ENCODE assay signal across 1 cellular context in genomic region chr5:159017787-159018186, GRCh38.
TF ChIP-seq lines count a peak whose summit lies in the region.

No MANE protein-coding gene starts in this region.

TF ChIP-seq in GM12878, 131 proteins besides CTCF, POLR2A, EP300 and RAD21 (continued from another document):
- no peak for TF ChIP-seq BCL3 (IDR thresholded peaks at IDR 0.05; ENCODE audit: borderline replicate concordance, insufficient read depth, low read depth, low read length, poor library complexity, severe bottlenecking)
- no peak for TF ChIP-seq ZZZ3 (IDR thresholded peaks at IDR 0.05; ENCODE audit: control insufficient read depth, insufficient read length, low read depth)
- no peak for TF ChIP-seq RELA (IDR thresholded peaks at IDR 0.05; ENCODE audit: borderline replicate concordance, partially characterized antibody)
- no peak for TF ChIP-seq PAX8 (IDR thresholded peaks at IDR 0.05)
- TF ChIP-seq CHD4 (IDR thresholded peaks at IDR 0.05): no peak
- no peak for TF ChIP-seq CREB1 (IDR thresholded peaks at IDR 0.05; ENCODE audit: low read depth)
- TF ChIP-seq NBN (IDR thresholded peaks at IDR 0.05): peak; percentile 68; the same call in 1 of the 2 replicates
- TF ChIP-seq RAD51 (IDR thresholded peaks at IDR 0.05): no peak
- no peak for TF ChIP-seq BHLHE40 (IDR thresholded peaks at IDR 0.05; ENCODE audit: borderline replicate concordance in 1 of 2, low read depth in 2 of 2, low read length in 1 of 2)
- TF ChIP-seq TARDBP (IDR thresholded peaks at IDR 0.05; ENCODE audit: borderline replicate concordance): no peak
- TF ChIP-seq, protein P1, sequence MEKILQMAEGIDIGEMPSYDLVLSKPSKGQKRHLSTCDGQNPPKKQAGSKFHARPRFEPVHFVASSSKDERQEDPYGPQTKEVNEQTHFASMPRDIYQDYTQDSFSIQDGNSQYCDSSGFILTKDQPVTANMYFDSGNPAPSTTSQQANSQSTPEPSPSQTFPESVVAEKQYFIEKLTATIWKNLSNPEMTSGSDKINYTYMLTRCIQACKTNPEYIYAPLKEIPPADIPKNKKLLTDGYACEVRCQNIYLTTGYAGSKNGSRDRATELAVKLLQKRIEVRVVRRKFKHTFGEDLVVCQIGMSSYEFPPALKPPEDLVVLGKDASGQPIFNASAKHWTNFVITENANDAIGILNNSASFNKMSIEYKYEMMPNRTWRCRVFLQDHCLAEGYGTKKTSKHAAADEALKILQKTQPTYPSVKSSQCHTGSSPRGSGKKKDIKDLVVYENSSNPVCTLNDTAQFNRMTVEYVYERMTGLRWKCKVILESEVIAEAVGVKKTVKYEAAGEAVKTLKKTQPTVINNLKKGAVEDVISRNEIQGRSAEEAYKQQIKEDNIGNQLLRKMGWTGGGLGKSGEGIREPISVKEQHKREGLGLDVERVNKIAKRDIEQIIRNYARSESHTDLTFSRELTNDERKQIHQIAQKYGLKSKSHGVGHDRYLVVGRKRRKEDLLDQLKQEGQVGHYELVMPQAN (conservative IDR thresholded peaks at IDR 0.05): no peak
- no peak for TF ChIP-seq SMAD1 (IDR thresholded peaks at IDR 0.05; ENCODE audit: low read depth, partially characterized antibody)
- no peak for TF ChIP-seq RBBP5 (conservative IDR thresholded peaks at IDR 0.05)
- TF ChIP-seq EZH2 (IDR thresholded peaks at IDR 0.05; ENCODE audit: borderline replicate concordance, control insufficient read depth, low read depth, low read length): no peak
- no peak for TF ChIP-seq FOS (IDR thresholded peaks at IDR 0.05; ENCODE audit: borderline replicate concordance, extremely low read depth, insufficient read length)
- TF ChIP-seq SUPT20H (IDR thresholded peaks at IDR 0.05; ENCODE audit: borderline replicate concordance, control insufficient read depth, low read depth, low read length): no peak
- TF ChIP-seq RUNX3 (IDR thresholded peaks at IDR 0.05; ENCODE audit: low read length): no peak
- TF ChIP-seq PBX3 (IDR thresholded peaks at IDR 0.05; ENCODE audit: insufficient replicate concordance, low read depth, low read length): no peak
- no peak for TF ChIP-seq POU2F2 (IDR thresholded peaks at IDR 0.05; ENCODE audit: borderline replicate concordance, low read depth, low read length)
- TF ChIP-seq, protein P2, sequence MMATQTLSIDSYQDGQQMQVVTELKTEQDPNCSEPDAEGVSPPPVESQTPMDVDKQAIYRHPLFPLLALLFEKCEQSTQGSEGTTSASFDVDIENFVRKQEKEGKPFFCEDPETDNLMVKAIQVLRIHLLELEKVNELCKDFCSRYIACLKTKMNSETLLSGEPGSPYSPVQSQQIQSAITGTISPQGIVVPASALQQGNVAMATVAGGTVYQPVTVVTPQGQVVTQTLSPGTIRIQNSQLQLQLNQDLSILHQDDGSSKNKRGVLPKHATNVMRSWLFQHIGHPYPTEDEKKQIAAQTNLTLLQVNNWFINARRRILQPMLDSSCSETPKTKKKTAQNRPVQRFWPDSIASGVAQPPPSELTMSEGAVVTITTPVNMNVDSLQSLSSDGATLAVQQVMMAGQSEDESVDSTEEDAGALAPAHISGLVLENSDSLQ (IDR thresholded peaks at IDR 0.05): no peak
- no peak for TF ChIP-seq SMARCA5 (IDR thresholded peaks at IDR 0.05)
- TF ChIP-seq DPF2 (IDR thresholded peaks at IDR 0.05): 0 out of 2 replicates have a peak, but pooled peaks have one; percentile 19
- TF ChIP-seq KDM1A (IDR thresholded peaks at IDR 0.05; ENCODE audit: borderline replicate concordance): no peak
- TF ChIP-seq YY1 (IDR thresholded peaks at IDR 0.05; ENCODE audit: low read depth, low read length): no peak
- TF ChIP-seq MXI1 (IDR thresholded peaks at IDR 0.05; ENCODE audit: low read depth, low read length): 0 out of 2 replicates have a peak, but pooled peaks have one; percentile 19
- TF ChIP-seq, protein P3, sequence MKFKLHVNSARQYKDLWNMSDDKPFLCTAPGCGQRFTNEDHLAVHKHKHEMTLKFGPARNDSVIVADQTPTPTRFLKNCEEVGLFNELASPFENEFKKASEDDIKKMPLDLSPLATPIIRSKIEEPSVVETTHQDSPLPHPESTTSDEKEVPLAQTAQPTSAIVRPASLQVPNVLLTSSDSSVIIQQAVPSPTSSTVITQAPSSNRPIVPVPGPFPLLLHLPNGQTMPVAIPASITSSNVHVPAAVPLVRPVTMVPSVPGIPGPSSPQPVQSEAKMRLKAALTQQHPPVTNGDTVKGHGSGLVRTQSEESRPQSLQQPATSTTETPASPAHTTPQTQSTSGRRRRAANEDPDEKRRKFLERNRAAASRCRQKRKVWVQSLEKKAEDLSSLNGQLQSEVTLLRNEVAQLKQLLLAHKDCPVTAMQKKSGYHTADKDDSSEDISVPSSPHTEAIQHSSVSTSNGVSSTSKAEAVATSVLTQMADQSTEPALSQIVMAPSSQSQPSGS (IDR thresholded peaks at IDR 0.05; ENCODE audit: low read length): no peak
- no peak for TF ChIP-seq MTA2 (IDR thresholded peaks at IDR 0.05; ENCODE audit: low read depth)
- TF ChIP-seq MTA3 (IDR thresholded peaks at IDR 0.05; ENCODE audit: borderline replicate concordance, low read length): no peak
- no peak for TF ChIP-seq FOXK2 (IDR thresholded peaks at IDR 0.05)
- TF ChIP-seq ASH2L (IDR thresholded peaks at IDR 0.05; ENCODE audit: borderline replicate concordance, low read depth): no peak
- no peak for TF ChIP-seq ZNF384 (IDR thresholded peaks at IDR 0.05; ENCODE audit: borderline replicate concordance, low read depth, low read length)
- no peak for TF ChIP-seq POLR2AphosphoS5 (IDR thresholded peaks at IDR 0.05; ENCODE audit: low read length)
- no peak for TF ChIP-seq POLR2AphosphoS2 (IDR thresholded peaks at IDR 0.05; ENCODE audit: low read depth, low read length)
- TF ChIP-seq ZNF217 (IDR thresholded peaks at IDR 0.05): no peak
- no peak for TF ChIP-seq SIN3A (IDR thresholded peaks at IDR 0.05; ENCODE audit: low read depth, low read length)
- TF ChIP-seq KAT2A (conservative IDR thresholded peaks at IDR 0.05; ENCODE audit: control insufficient read depth, low read depth, low read length): no peak
- TF ChIP-seq REST (IDR thresholded peaks at IDR 0.05; ENCODE audit: low read depth, low read length): no peak
- no peak for TF ChIP-seq SP1 (IDR thresholded peaks at IDR 0.05; ENCODE audit: low read depth, low read length)
- TF ChIP-seq STAT1 (conservative IDR thresholded peaks at IDR 0.05): no peak
- no peak for TF ChIP-seq TAF1 (IDR thresholded peaks at IDR 0.05; ENCODE audit: borderline replicate concordance, low read depth, low read length)
- TF ChIP-seq BRCA1 (IDR thresholded peaks at IDR 0.05; ENCODE audit: low read depth, low read length): no peak
- TF ChIP-seq RB1 (IDR thresholded peaks at IDR 0.05; ENCODE audit: borderline replicate concordance): no peak
